8 cellular contexts compared by ENCODE assay signal in the genomic region with DNA sequence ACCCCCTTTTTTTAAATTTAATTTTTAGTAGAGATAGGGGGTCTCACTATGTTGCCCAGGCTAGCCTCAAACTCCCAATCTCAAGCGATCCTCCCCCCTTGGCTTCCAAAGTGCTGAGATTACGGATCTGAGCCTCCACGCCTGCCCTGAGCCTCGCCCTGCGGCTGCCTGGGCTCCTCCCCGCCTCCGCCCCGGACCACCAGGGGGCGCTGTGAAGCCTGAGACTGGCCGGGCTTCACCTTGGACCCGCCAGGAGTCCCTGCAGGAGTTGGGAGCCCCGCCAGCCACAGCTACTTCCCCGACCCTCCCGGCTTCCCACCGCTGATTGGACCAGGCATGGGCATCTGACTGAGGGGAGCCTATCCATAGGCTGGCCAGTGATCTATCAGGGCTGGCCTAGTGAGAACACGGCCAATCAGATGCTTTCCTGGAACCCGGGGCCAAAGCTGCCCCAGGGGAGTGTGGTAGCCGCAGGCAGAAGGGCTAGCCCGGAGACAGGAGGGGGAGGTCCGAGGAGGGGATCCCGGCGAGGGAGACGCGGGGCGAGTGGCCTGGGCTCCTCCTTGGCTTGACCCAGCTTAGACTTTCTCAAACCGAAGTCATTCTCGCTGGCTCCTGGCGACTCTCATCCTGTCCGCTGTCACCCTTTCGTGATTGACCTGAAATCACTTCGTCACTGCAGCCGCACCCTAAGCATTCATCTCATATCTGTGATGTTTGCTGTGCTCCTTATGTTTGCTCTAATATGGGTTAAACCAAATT. TPM values are rescaled to one million over a fixed set of nuclear protein-coding genes. Genes with fewer than 3 reads are reported as not detected.
DNase-seq lines count a peak whose midpoint lies in the region; ATAC-seq, FAIRE-seq and TF ChIP-seq lines count a peak whose summit lies in the region.

No MANE protein-coding gene starts in this region.

- intact Hi-C loops in right cardiac atrium (cut with DNase I) (loop anchor here in 1 of 4 donors (10.0 kb wide), 1 partner anchor 70 kb away; a partner anchor contains a TSS), vagina (cut with DNase I) (loop anchor here (2.0 kb wide), 1 partner anchor 68 kb away; a partner anchor contains a TSS)

- ATAC-seq in HG02852 (IDR thresholded peaks at IDR 0.05; ENCODE audit: unreplicated experiment) (peak; percentile 97), right cardiac atrium (peak; percentile 98 to 99)

- TF ChIP-seq CTCF in vagina (IDR thresholded peaks at IDR 0.05): peak; percentile 90 to 99 (median 99)

- H3K27me3 ChIP-seq in right cardiac atrium (ENCODE audit: control insufficient read depth, insufficient read depth): no peaks in the 10 kb centered on the region
- no peaks in the 10 kb centered on the region for H3K27me3 ChIP-seq in vagina

- no peaks in the 10 kb centered on the region for H3K36me3 ChIP-seq in vagina

- no peaks in the 10 kb centered on the region for H3K9me3 ChIP-seq in right cardiac atrium (ENCODE audit: control insufficient read depth, low read length)
- H3K9me3 ChIP-seq in vagina: no peaks in the 10 kb centered on the region

- H3K4me1 ChIP-seq in right cardiac atrium (ENCODE audit: control insufficient read depth, insufficient read depth, low read length) (no peaks in the 10 kb centered on the region), vagina (peaks cover 24% of the 10 kb centered on the region)

- H3K4me3 ChIP-seq in right cardiac atrium (ENCODE audit: low read length) (peak overlapping the region; percentile 62), vagina (peak overlapping the region; percentile 56 to 59)

- peak; percentile 93 for FAIRE-seq in GM12892 (lab: Jason Lieb, UNC)

- DNase-seq in GM12892 (ENCODE audit: insufficient read length): peak; percentile 100
- DNase-seq in NCI-H146 (lab: John Stamatoyannopoulos, UW): peak; percentile 96
- peak; percentile 84 to 96 (median 89) for DNase-seq in T-helper 1 cell
- peak; percentile 100 for DNase-seq in right cardiac atrium
- DNase-seq in pulmonary artery endothelial cell (ENCODE audit: low read depth, low spot score): peak; percentile 95
- DNase-seq in vagina (ENCODE audit: extremely low spot score in 2 of 2): peak in 1 of 2 donors; percentile 99

- peak; percentile 68 for TF ChIP-seq POLR2A in GM12892 (IDR thresholded peaks at IDR 0.05; ENCODE audit: low read depth, low read length)
- TF ChIP-seq POLR2A in vagina (IDR thresholded peaks at IDR 0.05): no peak

- WGBS in right cardiac atrium: under 1% methylated on average over 32 of the region's 32 CpGs

- peak overlapping the region; percentile 71 for H3K27ac ChIP-seq in angular gyrus (ENCODE audit: low read depth, low read length)
- peak overlapping the region; percentile 74 for H3K27ac ChIP-seq in right cardiac atrium (ENCODE audit: low read length)
- H3K27ac ChIP-seq in vagina: peak overlapping the region; percentile 77

RNA-seq across cellular contexts. Expression of a gene that starts 15.1 kb away (rescaled TPM):
- polyA plus RNA-seq in GM12892 (2012; ENCODE audit: missing spikeins): 3.3 TPM
- total RNA-seq in right cardiac atrium (100 to 1,000 TPM; 115 to 134 (median 125) TPM), pulmonary artery endothelial cell (13.2 and 19.1 TPM in 2 replicates), vagina (34.6 TPM)
- polyA plus RNA-seq in right cardiac atrium: 43.1 TPM
